Comparison of ENCODE assay signal across 8 cellular contexts in the genomic region with DNA sequence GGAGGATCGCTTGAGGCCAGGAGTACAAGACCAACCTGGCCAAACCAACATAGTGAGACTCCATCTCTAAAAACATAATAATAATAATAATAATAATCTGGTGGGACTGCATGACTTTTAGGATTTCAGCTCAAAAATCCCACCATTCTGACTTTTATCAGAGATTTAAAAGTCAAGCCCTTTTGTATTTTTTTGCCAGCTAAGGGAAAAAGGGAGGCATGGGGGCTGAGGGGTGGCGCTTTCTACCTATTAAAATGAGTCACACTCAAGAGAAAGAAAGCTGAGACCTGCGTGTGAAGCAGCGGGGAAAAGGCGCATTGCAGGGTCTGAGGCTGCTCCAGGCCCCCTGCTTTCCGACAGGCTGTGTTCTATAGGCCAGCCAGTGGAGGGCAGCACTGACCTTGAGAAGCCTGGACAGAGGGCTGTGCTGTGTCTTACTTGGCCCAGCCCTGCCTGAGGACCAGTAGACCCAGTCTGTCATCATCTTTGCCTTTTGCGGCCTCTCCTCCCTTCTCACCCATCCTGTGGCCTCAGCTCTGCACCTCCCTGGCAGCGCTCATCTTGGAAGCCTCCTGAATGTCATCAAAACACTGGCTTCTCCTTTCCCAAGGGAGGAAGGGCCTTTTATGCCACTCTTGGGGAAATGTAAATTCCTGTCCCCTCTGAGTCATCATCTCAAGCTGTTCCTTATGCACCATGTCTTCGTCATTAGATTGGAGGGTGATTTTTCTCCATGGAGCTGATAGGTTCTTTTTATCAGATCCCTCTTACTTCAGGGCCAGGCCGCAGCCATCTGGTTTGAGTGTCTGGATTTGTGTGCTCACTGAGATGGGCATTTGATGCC. TPM values are rescaled to one million over a fixed set of nuclear protein-coding genes. Genes with fewer than 3 reads are reported as not detected.
A peak's percentile ranks its signal among the peaks of the same experiment; 100 is the strongest.
DNase-seq lines count a peak whose midpoint lies in the region; ATAC-seq and TF ChIP-seq lines count a peak whose summit lies in the region.

No MANE protein-coding gene starts in this region.

- no peaks in the 10 kb centered on the region for H4K20me1 ChIP-seq in Loucy (ENCODE audit: insufficient read depth, low read length, poor library complexity, severe bottlenecking)

- POLR2A ChIA-PET in activated CD4-positive, alpha-beta T cell treated with anti-CD3 and anti-CD28 coated beads for 36 hours (lab: Charles Lee) = no interaction called here

- no peak overlapping the region for H3K9ac ChIP-seq in Loucy (ENCODE audit: low read depth, low read length, poor library complexity, severe bottlenecking)
- H3K9ac ChIP-seq in liver (ENCODE audit: low read depth in 1 of 2, low read length in 2 of 2) = no peak overlapping the region

- H3K36me3 ChIP-seq in Loucy (ENCODE audit: insufficient read depth, low read length) = peaks cover 65% of the 10 kb centered on the region; the same call in 1 of the 2 replicates
- H3K36me3 ChIP-seq in liver (ENCODE audit: control insufficient read depth in 4 of 4, insufficient read depth in 3 of 4, low read depth in 1 of 4, low read length in 3 of 4) = peaks cover 17 to 93% (median 82%) of the 10 kb centered on the region in 4 donors
- H3K36me3 ChIP-seq in suprapubic skin = peaks cover 99% of the 10 kb centered on the region

- peaks cover 34% of the 10 kb centered on the region for H3K36me3 Mint-ChIP-seq in activated CD4-positive, alpha-beta T cell treated with anti-CD3 and anti-CD28 coated beads for 36 hours (ENCODE audit: low read depth)

- CTCF ChIA-PET in activated CD4-positive, alpha-beta T cell treated with anti-CD3 and anti-CD28 coated beads for 36 hours (lab: Charles Lee) = interaction anchor here (0.6 to 3.3 kb wide), 16 partner anchors 11 to 837 kb away, joined by 3 to 17 read pairs (median 5); a partner anchor contains a TSS

- TF ChIP-seq RAD21 in liver (IDR thresholded peaks at IDR 0.05) = peak; percentile 70 to 79

- no peaks in the 10 kb centered on the region for H3K79me2 ChIP-seq in Loucy (ENCODE audit: insufficient read depth, low read length)

- H3K4me2 ChIP-seq in Loucy (ENCODE audit: low read depth, low read length, poor library complexity, severe bottlenecking) = no peak overlapping the region

- intact Hi-C loops in activated CD4-positive, alpha-beta T cell treated with anti-CD3 and anti-CD28 coated beads for 36 hours (cut with DNase I, micrococcal nuclease) = loop anchor here (1.0 to 10.0 kb wide), 3 partner anchors 132 to 442 kb away; no protein-coding TSS in a partner anchor

- H3K9me2 ChIP-seq in Loucy (replicated peaks; ENCODE audit: low read depth, low read length) = no peaks in the 10 kb centered on the region

- H3K27me3 ChIP-seq in Loucy (ENCODE audit: insufficient read depth, low read length, poor library complexity, severe bottlenecking) = no peaks in the 10 kb centered on the region
- H3K27me3 ChIP-seq in liver (ENCODE audit: control insufficient read depth in 4 of 4, insufficient read depth in 4 of 4, low read length in 3 of 4) = no peaks in the 10 kb centered on the region
- no peaks in the 10 kb centered on the region for H3K27me3 ChIP-seq in suprapubic skin

- no peak overlapping the region for H3K27ac ChIP-seq in liver (ENCODE audit: low read depth in 1 of 2, low read length in 2 of 2)
- H3K27ac ChIP-seq in suprapubic skin = no peak overlapping the region

- H3K4me3 Mint-ChIP-seq in activated CD4-positive, alpha-beta T cell treated with anti-CD3 and anti-CD28 coated beads for 36 hours = no peak overlapping the region

- no peaks in the 10 kb centered on the region for H3K27me3 Mint-ChIP-seq in activated CD4-positive, alpha-beta T cell treated with anti-CD3 and anti-CD28 coated beads for 36 hours

- no peak overlapping the region for H2AFZ ChIP-seq in Loucy (ENCODE audit: low read length)

- H3K4me3 ChIP-seq in Loucy (ENCODE audit: low read length, poor library complexity, severe bottlenecking) (no peak overlapping the region), choroid plexus epithelial cell (ENCODE audit: low read depth, low read length) (no peak overlapping the region), liver (ENCODE audit: low read depth in 1 of 3, low read length in 3 of 3) (no peak overlapping the region), suprapubic skin (no peak overlapping the region)

- ATAC-seq in activated CD4-positive, alpha-beta T cell treated with anti-CD3 and anti-CD28 coated beads for 36 hours = peak; percentile 89

- H3K9me3 Mint-ChIP-seq in activated CD4-positive, alpha-beta T cell treated with anti-CD3 and anti-CD28 coated beads for 36 hours (ENCODE audit: low read depth) = no peaks in the 10 kb centered on the region

- TF ChIP-seq EP300 in suprapubic skin (IDR thresholded peaks at IDR 0.05) = no peak

- H3K4me1 Mint-ChIP-seq in activated CD4-positive, alpha-beta T cell treated with anti-CD3 and anti-CD28 coated beads for 36 hours = no peaks in the 10 kb centered on the region

- H3K27ac Mint-ChIP-seq in activated CD4-positive, alpha-beta T cell treated with anti-CD3 and anti-CD28 coated beads for 36 hours = no peak overlapping the region

- WGBS in liver = 87% methylated on average over 10 of the region's 10 CpGs
- 65% methylated on average over 10 of the region's 10 CpGs for WGBS in suprapubic skin

- DNase-seq in activated CD4-positive, alpha-beta T cell treated with anti-CD3 and anti-CD28 coated beads for 36 hours = peak; percentile 65
- DNase-seq in activated CD4-positive, alpha-beta T cell treated with anti-CD3 and anti-CD28 coated beads for 4 hours = no peak
- DNase-seq in SK-MEL-5 (ENCODE audit: low read depth, low spot score) (peak; percentile 86), choroid plexus epithelial cell (ENCODE audit: low read depth) (peak; percentile 89), suprapubic skin (ENCODE audit: low spot score in 2 of 2) (no peak), DMS114 treated with DMSO at 0.1 percent for 48 hours (lab: John Stamatoyannopoulos, UW; ENCODE audit: unreplicated experiment) (no peak)

- TF ChIP-seq CTCF in Loucy (conservative IDR thresholded peaks at IDR 0.05; ENCODE audit: low read length) = peak; percentile 71
- TF ChIP-seq CTCF in choroid plexus epithelial cell (conservative IDR thresholded peaks at IDR 0.05; ENCODE audit: low read depth, low read length) = peak; percentile 93
- TF ChIP-seq CTCF in liver (IDR thresholded peaks at IDR 0.05; ENCODE audit: low read depth, low read length, missing input control) = peak; percentile 48
- peak; percentile 12 to 54 for TF ChIP-seq CTCF in suprapubic skin (IDR thresholded peaks at IDR 0.05)

- peaks cover 6% of the 10 kb centered on the region for H3K4me1 ChIP-seq in Loucy (ENCODE audit: insufficient read depth, low read length, poor library complexity, severe bottlenecking)
- no peaks in the 10 kb centered on the region for H3K4me1 ChIP-seq in liver (ENCODE audit: control insufficient read depth in 4 of 4, insufficient read depth in 4 of 4, low read length in 3 of 4)
- H3K4me1 ChIP-seq in suprapubic skin = no peaks in the 10 kb centered on the region

- in situ Hi-C loops in SK-MEL-5 (cut with HindIII; ENCODE audit: low pct_unique_long_range_greater_than_20kb, low sequenced_read_pairs) = no loop called here

- TF ChIP-seq POLR2A in suprapubic skin (IDR thresholded peaks at IDR 0.05) = no peak

- H3K9me3 ChIP-seq in Loucy (ENCODE audit: insufficient read depth, low read depth, low read length) (no peaks in the 10 kb centered on the region), liver (ENCODE audit: control insufficient read depth in 4 of 4, low read length in 3 of 4) (no peaks in the 10 kb centered on the region), suprapubic skin (no peaks in the 10 kb centered on the region)

- H3F3A ChIP-seq in Loucy (ENCODE audit: low read depth) = no peaks in the 10 kb centered on the region

TF ChIP-seq in liver, 16 proteins besides CTCF, POLR2A, EP300 and RAD21 (continues in another document):
- TF ChIP-seq NR2F2 (IDR thresholded peaks at IDR 0.05) (no peak), RXRA (IDR thresholded peaks at IDR 0.05) (no peak)

RNA-seq across cellular contexts. Expression of a gene that starts 12.7 kb away (rescaled TPM):
- total RNA-seq in activated CD4-positive, alpha-beta T cell treated with anti-CD3 and anti-CD28 coated beads for 36 hours = under 1 TPM; 0.37 to 0.39 TPM
- total RNA-seq in SK-MEL-5 (2014; rRNA removed; shearing (Covaris generic)) = 14.3 and 16.1 TPM in 2 replicates
- polyA plus RNA-seq in SK-MEL-5 (2015; cell fraction: cytosol; rRNA removed) = 14.0 and 20.9 TPM in 2 replicates
- polyA plus RNA-seq in SK-MEL-5 (2015; cell fraction: nucleus; rRNA removed) = 12.5 and 15.0 TPM in 2 replicates
- total RNA-seq in liver (1 to 10 TPM in 1 of 2 donors, under 1 TPM in 1; 0.89 to 1.8 TPM), suprapubic skin (1 to 10 TPM; 3.6 to 8.0 (median 4.5) TPM)
- polyA plus RNA-seq in liver = 1 to 10 TPM in 1 of 2 donors, under 1 TPM in 1; 0.78 to 2.7 TPM

RNA-seq across cellular contexts. Expression of a gene that starts 25.5 kb away (rescaled TPM):
- total RNA-seq in activated CD4-positive, alpha-beta T cell treated with anti-CD3 and anti-CD28 coated beads for 36 hours = 10 to 100 TPM; 13.1 to 14.1 TPM
- 5.1 and 5.4 TPM in 2 replicates for total RNA-seq in SK-MEL-5 (2014; rRNA removed; shearing (Covaris generic))
- polyA plus RNA-seq in SK-MEL-5 (2015; cell fraction: cytosol; rRNA removed) = 5.6 and 8.3 TPM in 2 replicates
- 16.9 and 20.0 TPM in 2 replicates for polyA plus RNA-seq in SK-MEL-5 (2015; cell fraction: nucleus; rRNA removed)
- total RNA-seq in liver (10 to 100 TPM; 16.7 to 72.9 TPM), suprapubic skin (100 to 1,000 TPM in 1 of 4 donors, 10 to 100 TPM in 3; 86.1 to 141 (median 93.4) TPM)
- polyA plus RNA-seq in liver = 10 to 100 TPM; 18.2 to 47.9 TPM

RNA-seq across cellular contexts. Expression of a gene that starts 34.3 kb away (rescaled TPM):
- total RNA-seq in activated CD4-positive, alpha-beta T cell treated with anti-CD3 and anti-CD28 coated beads for 36 hours = 1 to 10 TPM; 1.0 to 1.5 TPM
- total RNA-seq in SK-MEL-5 (2014; rRNA removed; shearing (Covaris generic)) = 0.37 and 1.2 TPM in 2 replicates
- polyA plus RNA-seq in SK-MEL-5 (2015; cell fraction: cytosol; rRNA removed) = 0.18 TPM in 1 of 2 replicates, not detected in the other
- 1.3 TPM in 1 of 2 replicates, not detected in the other for polyA plus RNA-seq in SK-MEL-5 (2015; cell fraction: nucleus; rRNA removed)
- total RNA-seq in liver (1 to 10 TPM in 1 of 2 donors, under 1 TPM in 1; 0.75 to 2.1 TPM), suprapubic skin (1 to 10 TPM in 3 of 4 donors, not detected in 1; 1.7 to 3.7 (median 1.7) TPM)
- polyA plus RNA-seq in liver = under 1 TPM in 1 of 2 donors, not detected in 1; 0.18 TPM

RNA-seq across cellular contexts. Expression of a gene that starts 44.9 kb away (rescaled TPM):
- 10 to 100 TPM; 28.1 to 33.4 TPM for total RNA-seq in activated CD4-positive, alpha-beta T cell treated with anti-CD3 and anti-CD28 coated beads for 36 hours
- total RNA-seq in SK-MEL-5 (2014; rRNA removed; shearing (Covaris generic)) = 25.8 and 26.0 TPM in 2 replicates
- 29.8 and 43.7 TPM in 2 replicates for polyA plus RNA-seq in SK-MEL-5 (2015; cell fraction: cytosol; rRNA removed)
- polyA plus RNA-seq in SK-MEL-5 (2015; cell fraction: nucleus; rRNA removed) = 108 and 183 TPM in 2 replicates
- total RNA-seq in liver = 10 to 100 TPM; 18.8 to 26.1 TPM
- polyA plus RNA-seq in liver = 10 to 100 TPM; 33.5 to 41.2 TPM
- 10 to 100 TPM; 26.8 to 40.6 (median 35.3) TPM for total RNA-seq in suprapubic skin

RNA-seq across cellular contexts. Expression of a gene that starts 49.7 kb away (rescaled TPM):
- 1 to 10 TPM in 1 of 2 experiments, under 1 TPM in 1; 0.75 to 1.1 TPM for total RNA-seq in activated CD4-positive, alpha-beta T cell treated with anti-CD3 and anti-CD28 coated beads for 36 hours
- 0.16 and 0.37 TPM in 2 replicates for total RNA-seq in SK-MEL-5 (2014; rRNA removed; shearing (Covaris generic))
- polyA plus RNA-seq in SK-MEL-5 (2015; cell fraction: cytosol; rRNA removed) = 1.3 and 1.4 TPM in 2 replicates
- 1.00 and 1.2 TPM in 2 replicates for polyA plus RNA-seq in SK-MEL-5 (2015; cell fraction: nucleus; rRNA removed)
- 1 to 10 TPM; 1.3 to 1.9 TPM for total RNA-seq in liver
- polyA plus RNA-seq in liver = 1 to 10 TPM; 1.3 to 1.7 TPM
- total RNA-seq in suprapubic skin = 10 to 100 TPM; 27.2 to 47.4 (median 33.1) TPM

Comparison
In these comparisons a context has a peak if more than half of its experiments do, and no peak if none do; other contexts are left out.
1. DNase-seq: peak in activated CD4-positive, alpha-beta T cell treated with anti-CD3 and anti-CD28 coated beads for 36 hours (single experiment), SK-MEL-5 (single experiment) and choroid plexus epithelial cell (single experiment); none in activated CD4-positive, alpha-beta T cell treated with anti-CD3 and anti-CD28 coated beads for 4 hours (0 of 2), suprapubic skin (0 of 2) and DMS114 treated with DMSO at 0.1 percent for 48 hours (single experiment).
2. CTCF ChIP-seq: peak in every context shown above with its lines; median percentile 93 in choroid plexus epithelial cell; 71 in Loucy; 48 in liver; 33 in suprapubic skin.